28 cellular contexts compared by ENCODE assay signal in the genomic region with DNA sequence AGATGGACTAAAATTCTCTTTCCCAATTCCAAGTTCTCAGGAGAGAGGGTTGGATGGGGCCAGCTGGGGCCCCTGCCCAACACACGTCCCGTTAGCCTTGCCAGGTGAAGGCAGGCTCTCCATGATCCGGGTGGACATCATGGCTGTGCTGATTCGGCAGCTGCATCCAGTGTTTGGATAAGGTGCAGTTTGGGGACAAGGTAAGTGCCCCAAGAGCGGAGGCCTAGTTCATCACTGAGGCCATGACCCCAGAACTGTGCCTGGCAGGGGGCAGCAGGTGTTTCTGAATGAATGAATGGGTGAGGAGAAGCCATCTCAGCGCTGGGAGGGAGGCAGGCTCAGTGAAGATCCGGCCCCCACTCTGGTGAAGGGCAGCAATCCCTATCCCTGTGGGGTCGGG.
"Had no signal": no experiment of that assay in that cellular context is flagged by ENCODE, and none has a peak within 500 bp of the region (broad histone marks: within the 10 kb centered on the region; RNA-seq: fewer than 3 reads in every experiment).

No MANE protein-coding gene starts in this region.

- H3K27ac Mint-ChIP-seq: naive thymus-derived CD4-positive, alpha-beta T cell; natural killer cell; nephron; stimulated activated effector memory CD8-positive, alpha-beta T cell treated with anti-CD3 and anti-CD28 coated beads, Interleukin-12 subunit alpha, Interleukin-12 subunit beta, amount 100 ng/mL, for 72 hours; stimulated activated naive B cell treated with anti-CD40 and anti-IgM and Interleukin-4, amounts not matched to agents 10 μg/mL and 1 μg/mL and 100 μg/mL, for 72 hours; stimulated activated naive CD8-positive, alpha-beta T cell treated with anti-CD3 and anti-CD28 coated beads, Interleukin-15, Interleukin-2, amounts not matched to agents 100 ng/mL and 50 ng/mL, for 24 hours; type B pancreatic cell had no signal

- H3K79me2 ChIP-seq: parathyroid adenoma had no signal

- H3K27ac ChIP-seq: neutrophil, ovary, parathyroid adenoma, prostate gland, right lobe of liver, sigmoid colon, stomach, thoracic aorta, tibial nerve, upper lobe of right lung, uterus had no signal

- DNase-seq: naive thymus-derived CD4-positive, alpha-beta T cell; natural killer cell; nucleus accumbens; ovary; retina; right cardiac atrium; sigmoid colon; small intestine; stimulated activated CD4-positive, alpha-beta T cell treated with anti-CD3 and anti-CD28 coated beads, Interleukin-15, amount 100 ng/mL, for 24 hours; stimulated activated CD4-positive, alpha-beta T cell treated with anti-CD3 and anti-CD28 coated beads, Interleukin-2, amount 100 ng/mL, for 24 hours; stimulated activated CD4-positive, alpha-beta T cell treated with anti-CD3 and anti-CD28 coated beads, Interleukin-2, amount 100 ng/mL, for 48 hours; stimulated activated CD4-positive, alpha-beta T cell treated with anti-CD3 and anti-CD28 coated beads, Interleukin-4, amount 100 ng/mL, for 24 hours; stimulated activated naive B cell treated with anti-CD40 and anti-IgM and Interleukin-4, amounts not matched to agents 10 μg/mL and 1 μg/mL and 100 μg/mL, for 72 hours; stimulated activated naive CD4-positive, alpha-beta T cell treated with Interleukin-2 at 50 U/mL for 16 hours; stomach; thyroid gland; uterus had no signal

- H3K36me3 Mint-ChIP-seq: naive thymus-derived CD4-positive, alpha-beta T cell; natural killer cell; stimulated activated effector memory CD8-positive, alpha-beta T cell treated with anti-CD3 and anti-CD28 coated beads, Interleukin-12 subunit alpha, Interleukin-12 subunit beta, amount 100 ng/mL, for 72 hours; stimulated activated naive B cell treated with anti-CD40 and anti-IgM and Interleukin-4, amounts not matched to agents 10 μg/mL and 1 μg/mL and 100 μg/mL, for 72 hours; type B pancreatic cell had no signal

- H3K9ac ChIP-seq: parathyroid adenoma had no signal

- H3K9me3 Mint-ChIP-seq: naive thymus-derived CD4-positive, alpha-beta T cell; natural killer cell; stimulated activated effector memory CD8-positive, alpha-beta T cell treated with anti-CD3 and anti-CD28 coated beads, Interleukin-12 subunit alpha, Interleukin-12 subunit beta, amount 100 ng/mL, for 72 hours; stimulated activated naive B cell treated with anti-CD40 and anti-IgM and Interleukin-4, amounts not matched to agents 10 μg/mL and 1 μg/mL and 100 μg/mL, for 72 hours; stimulated activated naive CD8-positive, alpha-beta T cell treated with anti-CD3 and anti-CD28 coated beads, Interleukin-15, Interleukin-2, amounts not matched to agents 100 ng/mL and 50 ng/mL, for 24 hours had no signal

- H3K4me1 ChIP-seq: parathyroid adenoma, prostate gland, right lobe of liver, sigmoid colon, stomach, tibial nerve, upper lobe of right lung, uterus had no signal

- H3K4me3 Mint-ChIP-seq: naive thymus-derived CD4-positive, alpha-beta T cell; natural killer cell; nephron; stimulated activated effector memory CD8-positive, alpha-beta T cell treated with anti-CD3 and anti-CD28 coated beads, Interleukin-12 subunit alpha, Interleukin-12 subunit beta, amount 100 ng/mL, for 72 hours; stimulated activated naive B cell treated with anti-CD40 and anti-IgM and Interleukin-4, amounts not matched to agents 10 μg/mL and 1 μg/mL and 100 μg/mL, for 72 hours; stimulated activated naive CD8-positive, alpha-beta T cell treated with anti-CD3 and anti-CD28 coated beads, Interleukin-15, Interleukin-2, amounts not matched to agents 100 ng/mL and 50 ng/mL, for 24 hours; type B pancreatic cell had no signal

- H3K9me3 ChIP-seq: neutrophil, ovary, prostate gland, right lobe of liver, sigmoid colon, stomach, thoracic aorta, thyroid gland, tibial nerve, upper lobe of right lung, uterus had no signal

- H3K27me3 ChIP-seq: neutrophil, ovary, right lobe of liver, thyroid gland, tibial nerve, uterus had no signal

- H3K4me3 ChIP-seq: ovary, prostate gland, right lobe of liver, sigmoid colon, stomach, thoracic aorta, thyroid gland, tibial nerve, upper lobe of right lung, uterus had no signal

- ATAC-seq: naive thymus-derived CD4-positive, alpha-beta T cell; natural killer cell; right cardiac atrium; right lobe of liver; stimulated activated effector memory CD8-positive, alpha-beta T cell treated with anti-CD3 and anti-CD28 coated beads, Interleukin-12 subunit alpha, Interleukin-12 subunit beta, amount 100 ng/mL, for 72 hours; stimulated activated naive B cell treated with anti-CD40 and anti-IgM and Interleukin-4, amounts not matched to agents 10 μg/mL and 1 μg/mL and 100 μg/mL, for 72 hours; upper lobe of right lung had no signal

- H2AFZ ChIP-seq: parathyroid adenoma had no signal

- H3K4me1 Mint-ChIP-seq: natural killer cell; nephron; stimulated activated effector memory CD8-positive, alpha-beta T cell treated with anti-CD3 and anti-CD28 coated beads, Interleukin-12 subunit alpha, Interleukin-12 subunit beta, amount 100 ng/mL, for 72 hours; stimulated activated naive B cell treated with anti-CD40 and anti-IgM and Interleukin-4, amounts not matched to agents 10 μg/mL and 1 μg/mL and 100 μg/mL, for 72 hours had no signal

- H3K36me3 ChIP-seq: neutrophil, ovary, prostate gland, right lobe of liver, sigmoid colon, stomach, thoracic aorta, thyroid gland, tibial nerve, upper lobe of right lung, uterus had no signal
